Comparison of ENCODE assay signal across 24 cellular contexts in the genomic region with DNA sequence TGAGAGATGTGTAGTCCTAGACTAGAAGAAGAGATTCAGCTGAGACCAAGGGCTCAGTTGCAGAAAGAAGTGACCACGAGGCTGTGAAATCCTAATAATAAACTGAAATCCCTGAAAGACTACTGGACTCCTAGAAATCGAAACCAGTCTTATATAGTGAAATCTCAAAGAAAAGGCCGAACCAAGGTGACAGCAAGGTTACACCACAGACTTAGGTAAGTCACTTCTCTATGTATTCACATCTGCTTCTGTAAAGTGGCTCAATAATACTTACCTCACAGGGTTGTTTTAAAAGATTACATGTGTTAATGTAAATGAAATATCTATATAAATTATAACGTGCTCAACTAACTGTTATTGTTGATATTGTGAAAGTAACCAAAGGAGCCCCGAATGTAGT.
"Had no signal": no experiment of that assay in that cellular context is flagged by ENCODE, and none has a peak within 500 bp of the region (broad histone marks: within the 10 kb centered on the region; RNA-seq: fewer than 3 reads in every experiment).

No MANE protein-coding gene starts in this region.

- ATAC-seq: activated CD8-positive, alpha-beta T cell treated with anti-CD3 and anti-CD28 coated beads, Interleukin-2, amount 10 ng/mL, durations not matched to agents 7 days and 5 days; heart right ventricle; left colon; mucosa of descending colon; sciatic nerve; stimulated activated memory B cell treated with anti-CD40 and anti-IgM and Interleukin-4, amounts not matched to agents 10 μg/mL and 1 μg/mL and 100 μg/mL, for 72 hours had no signal

- DNase-seq: activated CD4-positive, alpha-beta T cell treated with anti-CD3 and anti-CD28 coated beads for 1 hour; activated CD4-positive, alpha-beta T cell treated with anti-CD3 and anti-CD28 coated beads, Interleukin-2, amount 50 U/mL, for 1 hour; activated CD8-positive, alpha-beta T cell treated with anti-CD3 and anti-CD28 coated beads, Interleukin-2, amount 10 ng/mL, durations not matched to agents 7 days and 5 days; activated T-cell treated with anti-CD3 and anti-CD28 coated beads, Interleukin-2, amount 50 U/mL, for 1 hour; adrenal gland; cerebellar nuclear complex; effector CD8-positive, alpha-beta T cell; erythroblast; heart right ventricle; islet precursor cell; left colon; mucosa of descending colon; occipital lobe; stimulated activated CD4-positive, alpha-beta T cell treated with anti-CD3 and anti-CD28 coated beads, Interleukin-15, amount 100 ng/mL, for 24 hours; stomach had no signal

- H3K27ac ChIP-seq: adrenal gland, ascending aorta, heart right ventricle, stomach, suprapubic skin, tibial nerve had no signal

- H3K4me3 Mint-ChIP-seq: activated CD8-positive, alpha-beta T cell treated with anti-CD3 and anti-CD28 coated beads, Interleukin-2, amount 10 ng/mL, durations not matched to agents 7 days and 5 days; activated naive CD8-positive, alpha-beta T cell; stimulated activated memory B cell treated with anti-CD40 and anti-IgM and Interleukin-4, amounts not matched to agents 10 μg/mL and 1 μg/mL and 100 μg/mL, for 72 hours; T-helper 2 cell treated with Interferon-gamma antibody and Interleukin-4, amounts not matched to agents 5 μg/mL and 100 μg/mL, for 36 hours had no signal

- H3K4me1 Mint-ChIP-seq: stimulated activated memory B cell treated with anti-CD40 and anti-IgM and Interleukin-4, amounts not matched to agents 10 μg/mL and 1 μg/mL and 100 μg/mL, for 72 hours had no signal

- H3K4me2 ChIP-seq: smooth muscle cell had no signal

- H3K4me1 ChIP-seq: adrenal gland, heart right ventricle, suprapubic skin had no signal

- FAIRE-seq: bronchial epithelial cell had no signal

- H3K36me3 Mint-ChIP-seq: activated naive CD8-positive, alpha-beta T cell; stimulated activated memory B cell treated with anti-CD40 and anti-IgM and Interleukin-4, amounts not matched to agents 10 μg/mL and 1 μg/mL and 100 μg/mL, for 72 hours had no signal

- H3K36me3 ChIP-seq: adrenal gland, ascending aorta, heart right ventricle, stomach, suprapubic skin, tibial nerve had no signal

- H3K27me3 Mint-ChIP-seq: activated naive CD8-positive, alpha-beta T cell had no signal

- H3K9me3 Mint-ChIP-seq: stimulated activated memory B cell treated with anti-CD40 and anti-IgM and Interleukin-4, amounts not matched to agents 10 μg/mL and 1 μg/mL and 100 μg/mL, for 72 hours; T-helper 2 cell treated with Interferon-gamma antibody and Interleukin-4, amounts not matched to agents 5 μg/mL and 100 μg/mL, for 36 hours had no signal

- H3K9me3 ChIP-seq: adrenal gland, ascending aorta, heart right ventricle, mucosa of descending colon, stomach, suprapubic skin, tibial nerve had no signal

- H3K27ac Mint-ChIP-seq: activated CD8-positive, alpha-beta T cell treated with anti-CD3 and anti-CD28 coated beads, Interleukin-2, amount 10 ng/mL, durations not matched to agents 7 days and 5 days; activated naive CD8-positive, alpha-beta T cell; stimulated activated memory B cell treated with anti-CD40 and anti-IgM and Interleukin-4, amounts not matched to agents 10 μg/mL and 1 μg/mL and 100 μg/mL, for 72 hours; T-helper 2 cell treated with Interferon-gamma antibody and Interleukin-4, amounts not matched to agents 5 μg/mL and 100 μg/mL, for 36 hours had no signal

- H3K4me3 ChIP-seq: adrenal gland, ascending aorta, heart right ventricle, mucosa of descending colon, smooth muscle cell, stomach, suprapubic skin, tibial nerve had no signal

- H3K27me3 ChIP-seq: adrenal gland, ascending aorta, heart right ventricle, stomach, suprapubic skin, tibial nerve had no signal
